ENCODE assay signal across 19 cellular contexts in genomic region chr1:2984399-2985061, GRCh38. TPM values are rescaled to one million over a fixed set of nuclear protein-coding genes. Genes with fewer than 3 reads are reported as not detected.
DNase-seq lines count a peak whose midpoint lies in the region; ATAC-seq and TF ChIP-seq lines count a peak whose summit lies in the region.
"Had no signal": no experiment of that assay in that cellular context is flagged by ENCODE, and none has a peak within 500 bp of the region (broad histone marks: within the 10 kb centered on the region; RNA-seq: fewer than 3 reads in every experiment).

No MANE protein-coding gene starts in this region.

- no peak overlapping the region for H2BK120ac ChIP-seq in neuronal stem cell (ENCODE audit: low read depth, low read length)

- peak overlapping the region; percentile 82 for H3K18ac ChIP-seq in neuronal stem cell (ENCODE audit: low read length)

- in situ Hi-C loops in brain microvascular endothelial cell (cut with HindIII; ENCODE audit: low pct_ligation_motif_present, low sequenced_read_pairs), result no loop called here

- H3K36me3 ChIP-seq in neuronal stem cell (replicated peaks in 1 of 2; ENCODE audit: control insufficient read depth in 2 of 2, insufficient read depth in 2 of 2, low read length in 2 of 2) (no peaks in the 10 kb centered on the region), brain microvascular endothelial cell (replicated peaks) (no peaks in the 10 kb centered on the region)

- peak overlapping the region; percentile 87 for H2BK12ac ChIP-seq in neuronal stem cell (ENCODE audit: low read length)

- H3K14ac ChIP-seq in neuronal stem cell (ENCODE audit: low read length), result peak overlapping the region; percentile 5

- peak overlapping the region; percentile 60 for H2BK15ac ChIP-seq in neuronal stem cell (ENCODE audit: low read length)

- H3K9ac ChIP-seq in neuronal stem cell (ENCODE audit: low read depth, low read length, poor library complexity), result no peak overlapping the region

- intact Hi-C loops in cardiac septum (cut with DNase I), result no loop called here
- intact Hi-C loops in left cardiac atrium (cut with DNase I), result no loop called here

- H3K23ac ChIP-seq in neuronal stem cell (ENCODE audit: low read depth, low read length, poor library complexity), result no peak overlapping the region

- H4K91ac ChIP-seq in neuronal stem cell (ENCODE audit: low read depth, low read length, poor library complexity), result no peak overlapping the region

- no peak overlapping the region for H3K4ac ChIP-seq in neuronal stem cell (ENCODE audit: low read length)

- H3K4me2 ChIP-seq in neuronal stem cell (ENCODE audit: insufficient read depth, low read length, poor library complexity, severe bottlenecking), result no peak overlapping the region

- peaks cover 0 to 2% of the 10 kb centered on the region in 2 donors for H3K9me3 ChIP-seq in neuronal stem cell (replicated peaks in 1 of 2; ENCODE audit: control insufficient read depth in 2 of 2, insufficient read depth in 1 of 2, low read depth in 1 of 2, low read length in 2 of 2)

- WGBS in neuronal stem cell (ENCODE audit: extremely low coverage in 2 of 2, insufficient read length in 2 of 2, insufficient replicate concordance in 1 of 2), 2 donors, result no CpG with 5 or more reads among the region's 12 CpGs

- H3K27me3 ChIP-seq in neuronal stem cell (ENCODE audit: control insufficient read depth in 3 of 3, insufficient read depth in 3 of 3, low read depth in 1 of 3, low read length in 3 of 3), result peaks cover 0 to 43% (median 0%) of the 10 kb centered on the region in 3 experiments
- no peaks in the 10 kb centered on the region for H3K27me3 ChIP-seq in brain microvascular endothelial cell (replicated peaks)

- no peak overlapping the region for H2AFZ ChIP-seq in neuronal stem cell (ENCODE audit: low read length)

- H4K8ac ChIP-seq in neuronal stem cell (ENCODE audit: low read depth, low read length), result peak overlapping the region; percentile 0

- ATAC-seq in left cardiac atrium (no peak), HG03378 (IDR thresholded peaks at IDR 0.05; ENCODE audit: unreplicated experiment) (no peak)

- peak; percentile 53 for DNase-seq in cardiac septum (ENCODE audit: low spot score)
- DNase-seq in left cardiac atrium, result no peak
- DNase-seq in globus pallidus (ENCODE audit: low spot score), result peak; percentile 29
- no peak for DNase-seq in neuronal stem cell (ENCODE audit: low spot score)
- no peak for DNase-seq in cerebellum (ENCODE audit: low spot score)
- DNase-seq in brain microvascular endothelial cell, result no peak
- DNase-seq: COR-L47, HFFc6, Kasumi-1, MM.1S, NCI-H1105, NCI-H1694 treated with DMSO at 0.1 percent for 48 hours, NCI-H2107, NCI-H2227 treated with DMSO at 0.1 percent for 48 hours, NCI-H524 treated with DMSO at 0.1 percent for 48 hours, SHP77 had no signal

- H2AK5ac ChIP-seq in neuronal stem cell (ENCODE audit: low read depth, low read length), result peak overlapping the region; percentile 85

- H3K4me1 ChIP-seq in neuronal stem cell (ENCODE audit: control insufficient read depth in 2 of 2, insufficient read depth in 1 of 2, low read depth in 1 of 2, low read length in 2 of 2), result peaks cover 0 to 4% of the 10 kb centered on the region in 2 donors

- H2BK5ac ChIP-seq in neuronal stem cell (ENCODE audit: low read length), result peak overlapping the region; percentile 10

- no peaks in the 10 kb centered on the region for H3K79me1 ChIP-seq in neuronal stem cell (ENCODE audit: low read depth, low read length)

- H3K4me3 ChIP-seq in neuronal stem cell (ENCODE audit: low read length in 2 of 2) (no peak overlapping the region), brain microvascular endothelial cell (ENCODE audit: low read depth, low read length) (no peak overlapping the region)

- H3K27ac ChIP-seq in neuronal stem cell (replicated peaks; ENCODE audit: low read length) (no peak overlapping the region), brain microvascular endothelial cell (no peak overlapping the region)

- TF ChIP-seq CTCF in brain microvascular endothelial cell (IDR thresholded peaks at IDR 0.05; ENCODE audit: low read depth, low read length, missing control alignments), result no peak

RNA-seq across cellular contexts. Expression of gene ACTRT2, which starts 36.7 kb away (rescaled TPM):
- not detected for total RNA-seq in cardiac septum
- total RNA-seq in left cardiac atrium, result not detected
- polyA plus RNA-seq in neuronal stem cell (2013, experiment 1 of 2), result 0.29 TPM
- polyA plus RNA-seq in neuronal stem cell (2013, experiment 2 of 2), result 0.29 TPM
- total RNA-seq in cerebellum, result not detected
- total RNA-seq: HFFc6, HT-29 had no signal
- polyA plus RNA-seq: CD14-positive monocyte had no signal

Comparison
In these comparisons a context has a peak if more than half of its experiments do, and no peak if none do; other contexts are left out.
1. DNase-seq: peak in cardiac septum (single experiment) and globus pallidus (single experiment); none in left cardiac atrium (single experiment), neuronal stem cell (single experiment), cerebellum (single experiment) and brain microvascular endothelial cell (single experiment).